ENCODE assay signal across 21 cellular contexts in genomic region chr7:142455392-142455791, GRCh38.
DNase-seq lines count a peak whose midpoint lies in the region; ATAC-seq and TF ChIP-seq lines count a peak whose summit lies in the region.
"Had no signal": no experiment of that assay in that cellular context is flagged by ENCODE, and none has a peak within 500 bp of the region (broad histone marks: within the 10 kb centered on the region; RNA-seq: fewer than 3 reads in every experiment).

No MANE protein-coding gene starts in this region.

- no peaks in the 10 kb centered on the region for H3K9me3 ChIP-seq in neural progenitor cell (ENCODE audit: low read depth)

- H3K27me3 Mint-ChIP-seq in activated naive CD4-positive, alpha-beta T cell treated with anti-CD3 and anti-CD28 coated beads for 36 hours (ENCODE audit: low read depth) = no peaks in the 10 kb centered on the region
- H3K27me3 Mint-ChIP-seq in activated naive CD8-positive, alpha-beta T cell treated with anti-CD3 and anti-CD28 coated beads for 36 hours = no peaks in the 10 kb centered on the region
- no peaks in the 10 kb centered on the region for H3K27me3 Mint-ChIP-seq in stimulated activated naive CD8-positive, alpha-beta T cell treated with anti-CD3 and anti-CD28 coated beads, Interleukin-15, amount 100 ng/mL, for 72 hours
- peaks cover 7% of the 10 kb centered on the region for H3K27me3 Mint-ChIP-seq in neural progenitor cell (ENCODE audit: insufficient read depth, low read depth)
- H3K27me3 Mint-ChIP-seq in stimulated activated naive B cell treated with anti-CD40 and anti-IgM and Interleukin-4, amounts not matched to agents 10 μg/mL and 1 μg/mL and 100 μg/mL, for 72 hours = peaks cover 19 to 23% of the 10 kb centered on the region in 2 donors

- no peaks in the 10 kb centered on the region for H3K36me3 ChIP-seq in neural progenitor cell

- intact Hi-C loops in activated naive CD4-positive, alpha-beta T cell treated with anti-CD3 and anti-CD28 coated beads for 36 hours (cut with micrococcal nuclease) = no loop called here

- no peak overlapping the region for H3K27ac ChIP-seq in neural progenitor cell

- H3K9ac ChIP-seq in neural progenitor cell = no peak overlapping the region

- DNase-seq in activated naive CD4-positive, alpha-beta T cell treated with anti-CD3 and anti-CD28 coated beads for 36 hours = no peak
- no peak for DNase-seq in activated naive CD4-positive, alpha-beta T cell (lab: John Stamatoyannopoulos, UW)
- DNase-seq in M059J (ENCODE audit: low read depth) = peak; percentile 43
- DNase-seq in activated naive CD8-positive, alpha-beta T cell treated with anti-CD3 and anti-CD28 coated beads for 36 hours = no peak
- no peak for DNase-seq in stimulated activated naive CD8-positive, alpha-beta T cell treated with anti-CD3 and anti-CD28 coated beads, Interleukin-15, amount 100 ng/mL, for 72 hours
- no peak for DNase-seq in neural progenitor cell (ENCODE audit: low spot score)
- no peak for DNase-seq in stimulated activated naive B cell treated with anti-CD40 and anti-IgM and Interleukin-4, amounts not matched to agents 10 μg/mL and 1 μg/mL and 100 μg/mL, for 72 hours
- DNase-seq: activated CD4-positive, CD25-positive, alpha-beta regulatory T cell; foreskin fibroblast; GDM1; HCEC 1CT; hypothalamus; kidney; naive B cell; NCI-H1092; NCI-H526; posterior cingulate gyrus; Right ventricle myocardium superior; stimulated activated CD4-positive, alpha-beta T cell treated with anti-CD3 and anti-CD28 coated beads, Interleukin-1b, Interleukin-23, amount 100 ng/mL, for 48 hours had no signal

- CTCF ChIA-PET in activated naive CD4-positive, alpha-beta T cell treated with anti-CD3 and anti-CD28 coated beads for 36 hours (lab: Charles Lee) = interaction anchor here (0.6 to 2.5 kb wide), 8 partner anchors 8 to 1912 kb away, joined by 3 to 11 read pairs (median 4); no protein-coding TSS in a partner anchor

- ATAC-seq in stimulated activated naive CD8-positive, alpha-beta T cell treated with anti-CD3 and anti-CD28 coated beads, Interleukin-15, amount 100 ng/mL, for 72 hours = peak; percentile 32
- no peak for ATAC-seq in GM18868 (IDR thresholded peaks at IDR 0.05; ENCODE audit: unreplicated experiment)
- no peak for ATAC-seq in stimulated activated naive B cell treated with anti-CD40 and anti-IgM and Interleukin-4, amounts not matched to agents 10 μg/mL and 1 μg/mL and 100 μg/mL, for 72 hours (replicated peaks)

- H4K20me1 ChIP-seq in neural progenitor cell (ENCODE audit: low read depth) = no peaks in the 10 kb centered on the region

- no peak overlapping the region for H3K4me2 ChIP-seq in neural progenitor cell

- no peak overlapping the region for H3K4me3 ChIP-seq in neural progenitor cell
- H3K4me3 ChIP-seq: GM12878 had no signal

- peak overlapping the region; percentile 76 for H3K27ac Mint-ChIP-seq in activated naive CD4-positive, alpha-beta T cell treated with anti-CD3 and anti-CD28 coated beads for 36 hours
- H3K27ac Mint-ChIP-seq in activated naive CD8-positive, alpha-beta T cell treated with anti-CD3 and anti-CD28 coated beads for 36 hours = peak overlapping the region; percentile 81
- peak overlapping the region in 1 of 2 donors; percentile 59 for H3K27ac Mint-ChIP-seq in stimulated activated naive CD8-positive, alpha-beta T cell treated with anti-CD3 and anti-CD28 coated beads, Interleukin-15, amount 100 ng/mL, for 72 hours
- H3K27ac Mint-ChIP-seq in neural progenitor cell = no peak overlapping the region
- no peak overlapping the region for H3K27ac Mint-ChIP-seq in stimulated activated naive B cell treated with anti-CD40 and anti-IgM and Interleukin-4, amounts not matched to agents 10 μg/mL and 1 μg/mL and 100 μg/mL, for 72 hours
- H3K27ac Mint-ChIP-seq: naive B cell had no signal

- H3K36me3 Mint-ChIP-seq in activated naive CD4-positive, alpha-beta T cell treated with anti-CD3 and anti-CD28 coated beads for 36 hours (ENCODE audit: low read depth) = no peaks in the 10 kb centered on the region
- no peaks in the 10 kb centered on the region for H3K36me3 Mint-ChIP-seq in activated naive CD8-positive, alpha-beta T cell treated with anti-CD3 and anti-CD28 coated beads for 36 hours
- no peaks in the 10 kb centered on the region for H3K36me3 Mint-ChIP-seq in neural progenitor cell
- no peaks in the 10 kb centered on the region for H3K36me3 Mint-ChIP-seq in stimulated activated naive B cell treated with anti-CD40 and anti-IgM and Interleukin-4, amounts not matched to agents 10 μg/mL and 1 μg/mL and 100 μg/mL, for 72 hours
- H3K36me3 Mint-ChIP-seq: naive B cell had no signal

- peak overlapping the region; percentile 69 for H3K4me3 Mint-ChIP-seq in activated naive CD4-positive, alpha-beta T cell treated with anti-CD3 and anti-CD28 coated beads for 36 hours
- H3K4me3 Mint-ChIP-seq in activated naive CD8-positive, alpha-beta T cell treated with anti-CD3 and anti-CD28 coated beads for 36 hours = peak overlapping the region; percentile 68
- peak overlapping the region; percentile 67 to 69 for H3K4me3 Mint-ChIP-seq in stimulated activated naive CD8-positive, alpha-beta T cell treated with anti-CD3 and anti-CD28 coated beads, Interleukin-15, amount 100 ng/mL, for 72 hours
- no peak overlapping the region for H3K4me3 Mint-ChIP-seq in neural progenitor cell
- H3K4me3 Mint-ChIP-seq in stimulated activated naive B cell treated with anti-CD40 and anti-IgM and Interleukin-4, amounts not matched to agents 10 μg/mL and 1 μg/mL and 100 μg/mL, for 72 hours = no peak overlapping the region
- H3K4me3 Mint-ChIP-seq: naive B cell had no signal

- no peak for TF ChIP-seq CTCF in neural progenitor cell (IDR thresholded peaks at IDR 0.05)

- no peaks in the 10 kb centered on the region for H3K27me3 ChIP-seq in neural progenitor cell

- H3K9me3 Mint-ChIP-seq in activated naive CD4-positive, alpha-beta T cell treated with anti-CD3 and anti-CD28 coated beads for 36 hours = no peaks in the 10 kb centered on the region
- H3K9me3 Mint-ChIP-seq in activated naive CD8-positive, alpha-beta T cell treated with anti-CD3 and anti-CD28 coated beads for 36 hours = no peaks in the 10 kb centered on the region
- no peaks in the 10 kb centered on the region for H3K9me3 Mint-ChIP-seq in stimulated activated naive CD8-positive, alpha-beta T cell treated with anti-CD3 and anti-CD28 coated beads, Interleukin-15, amount 100 ng/mL, for 72 hours
- no peaks in the 10 kb centered on the region for H3K9me3 Mint-ChIP-seq in neural progenitor cell
- H3K9me3 Mint-ChIP-seq in stimulated activated naive B cell treated with anti-CD40 and anti-IgM and Interleukin-4, amounts not matched to agents 10 μg/mL and 1 μg/mL and 100 μg/mL, for 72 hours = no peaks in the 10 kb centered on the region
- H3K9me3 Mint-ChIP-seq: naive B cell had no signal

- H3F3A ChIP-seq in neural progenitor cell (ENCODE audit: low read depth) = no peaks in the 10 kb centered on the region

- H3K4me1 Mint-ChIP-seq in activated naive CD4-positive, alpha-beta T cell treated with anti-CD3 and anti-CD28 coated beads for 36 hours (ENCODE audit: low read depth) = peaks cover 53% of the 10 kb centered on the region
- H3K4me1 Mint-ChIP-seq in activated naive CD8-positive, alpha-beta T cell treated with anti-CD3 and anti-CD28 coated beads for 36 hours = peaks cover 20% of the 10 kb centered on the region
- peaks cover 37% of the 10 kb centered on the region for H3K4me1 Mint-ChIP-seq in stimulated activated naive CD8-positive, alpha-beta T cell treated with anti-CD3 and anti-CD28 coated beads, Interleukin-15, amount 100 ng/mL, for 72 hours
- peaks cover 8% of the 10 kb centered on the region for H3K4me1 Mint-ChIP-seq in neural progenitor cell
- H3K4me1 Mint-ChIP-seq in stimulated activated naive B cell treated with anti-CD40 and anti-IgM and Interleukin-4, amounts not matched to agents 10 μg/mL and 1 μg/mL and 100 μg/mL, for 72 hours = peaks cover 0 to 4% of the 10 kb centered on the region in 2 donors

- H3K79me2 ChIP-seq in neural progenitor cell (ENCODE audit: low read depth) = no peaks in the 10 kb centered on the region

- no peaks in the 10 kb centered on the region for H3K4me1 ChIP-seq in neural progenitor cell

- no peak overlapping the region for H2AFZ ChIP-seq in neural progenitor cell (replicated peaks)

Comparison
In these comparisons a context has a peak if more than half of its experiments do, and no peak if none do; other contexts are left out.
1. H3K27ac Mint-ChIP-seq: peak in activated naive CD4-positive, alpha-beta T cell treated with anti-CD3 and anti-CD28 coated beads for 36 hours (single experiment) and activated naive CD8-positive, alpha-beta T cell treated with anti-CD3 and anti-CD28 coated beads for 36 hours (single experiment); none in neural progenitor cell (single experiment) and stimulated activated naive B cell treated with anti-CD40 and anti-IgM and Interleukin-4, amounts not matched to agents 10 μg/mL and 1 μg/mL and 100 μg/mL, for 72 hours (single experiment).
2. H3K4me3 Mint-ChIP-seq: peak in activated naive CD4-positive, alpha-beta T cell treated with anti-CD3 and anti-CD28 coated beads for 36 hours (single experiment), activated naive CD8-positive, alpha-beta T cell treated with anti-CD3 and anti-CD28 coated beads for 36 hours (single experiment) and stimulated activated naive CD8-positive, alpha-beta T cell treated with anti-CD3 and anti-CD28 coated beads, Interleukin-15, amount 100 ng/mL, for 72 hours (2 of 2); none in neural progenitor cell (single experiment) and stimulated activated naive B cell treated with anti-CD40 and anti-IgM and Interleukin-4, amounts not matched to agents 10 μg/mL and 1 μg/mL and 100 μg/mL, for 72 hours (0 of 2).